Comparison of ENCODE assay signal across 21 cellular contexts in the genomic region with DNA sequence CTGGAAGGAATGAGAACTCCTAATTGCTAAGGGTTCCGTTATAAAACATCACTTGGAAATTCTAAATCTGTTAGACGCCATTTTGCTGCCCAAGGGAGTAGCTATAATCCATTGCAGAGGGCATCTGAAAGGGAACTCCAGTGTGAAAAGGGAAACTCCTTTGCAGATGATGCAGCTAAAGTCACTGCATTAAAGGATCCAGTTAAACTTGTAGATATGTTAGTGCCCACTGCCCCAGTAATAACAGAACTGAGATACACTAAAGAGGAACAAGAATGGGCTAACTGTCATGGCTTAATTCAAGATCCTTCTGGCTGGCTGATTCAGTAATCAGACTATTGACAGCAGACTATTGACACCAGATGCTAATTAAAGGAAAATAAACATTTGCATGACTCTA.
DNase-seq lines count a peak whose midpoint lies in the region; ATAC-seq and TF ChIP-seq lines count a peak whose summit lies in the region.
"Had no signal": no experiment of that assay in that cellular context is flagged by ENCODE, and none has a peak within 500 bp of the region (broad histone marks: within the 10 kb centered on the region; RNA-seq: fewer than 3 reads in every experiment).

No MANE protein-coding gene starts in this region.

- ATAC-seq in GM21786 (IDR thresholded peaks at IDR 0.05; ENCODE audit: unreplicated experiment) (peak; percentile 83), HG03460 (IDR thresholded peaks at IDR 0.05; ENCODE audit: unreplicated experiment) (peak; percentile 49), left lung (no peak)
- ATAC-seq in activated CD8-positive, alpha-beta memory T cell treated with anti-CD3 and anti-CD28 coated beads, Interleukin-2, amount 10 ng/mL, durations not matched to agents 7 days and 5 days, result no peak
- ATAC-seq: activated T-helper 17 cell treated with anti-CD3 and anti-CD28 coated beads, Interleukin-2, amount 50 U/mL, for 72 hours; K562 had no signal

- TF ChIP-seq CTCF in left lung (IDR thresholded peaks at IDR 0.05), result no peak

- no peak overlapping the region for H3K4me3 ChIP-seq in left lung
- H3K4me3 ChIP-seq: K562, SJSA1 had no signal

- H3K36me3 ChIP-seq in left lung, result no peaks in the 10 kb centered on the region
- H3K36me3 ChIP-seq: SJSA1 had no signal

- H3K4me3 Mint-ChIP-seq in activated CD8-positive, alpha-beta memory T cell treated with anti-CD3 and anti-CD28 coated beads, Interleukin-2, amount 10 ng/mL, durations not matched to agents 7 days and 5 days, result no peak overlapping the region
- H3K4me3 Mint-ChIP-seq: activated CD4-positive, alpha-beta memory T cell treated with anti-CD3 and anti-CD28 coated beads for 36 hours; activated T-helper 17 cell treated with anti-CD3 and anti-CD28 coated beads, Interleukin-2, amount 50 U/mL, for 72 hours; CD8-positive, alpha-beta memory T cell; type B pancreatic cell had no signal

- no peaks in the 10 kb centered on the region for H3K27me3 ChIP-seq in left lung
- H3K27me3 ChIP-seq: SJSA1 had no signal

- H3K4me1 ChIP-seq in left lung, result no peaks in the 10 kb centered on the region
- H3K4me1 ChIP-seq: SJSA1 had no signal

- no peak overlapping the region for H3K27ac ChIP-seq in left lung
- H3K27ac ChIP-seq: 22Rv1, SJSA1 had no signal

- no peak overlapping the region for H3K27ac Mint-ChIP-seq in activated CD8-positive, alpha-beta memory T cell treated with anti-CD3 and anti-CD28 coated beads, Interleukin-2, amount 10 ng/mL, durations not matched to agents 7 days and 5 days
- H3K27ac Mint-ChIP-seq: activated CD4-positive, alpha-beta memory T cell treated with anti-CD3 and anti-CD28 coated beads for 36 hours; activated T-helper 17 cell treated with anti-CD3 and anti-CD28 coated beads, Interleukin-2, amount 50 U/mL, for 72 hours; CD8-positive, alpha-beta memory T cell; type B pancreatic cell had no signal

- H3K9me3 ChIP-seq in left lung, result no peaks in the 10 kb centered on the region
- H3K9me3 ChIP-seq: SJSA1 had no signal

- H3K4me1 Mint-ChIP-seq in activated CD8-positive, alpha-beta memory T cell treated with anti-CD3 and anti-CD28 coated beads, Interleukin-2, amount 10 ng/mL, durations not matched to agents 7 days and 5 days, result peaks cover 5% of the 10 kb centered on the region
- H3K4me1 Mint-ChIP-seq: activated T-helper 17 cell treated with anti-CD3 and anti-CD28 coated beads, Interleukin-2, amount 50 U/mL, for 72 hours; CD8-positive, alpha-beta memory T cell had no signal

- CTCF ChIA-PET in activated CD8-positive, alpha-beta memory T cell treated with anti-CD3 and anti-CD28 coated beads, Interleukin-2, amount 10 ng/mL, durations not matched to agents 7 days and 5 days (lab: Charles Lee), result interaction anchor here (1.2 kb wide), 1 partner anchor 45 kb away, joined by 3 read pairs; no protein-coding TSS in a partner anchor

- intact Hi-C loops in left lung (cut with DNase I), result no loop called here

- H3K27me3 Mint-ChIP-seq in activated CD8-positive, alpha-beta memory T cell treated with anti-CD3 and anti-CD28 coated beads, Interleukin-2, amount 10 ng/mL, durations not matched to agents 7 days and 5 days, result peaks cover 3% of the 10 kb centered on the region
- H3K27me3 Mint-ChIP-seq: type B pancreatic cell had no signal

- DNase-seq in NCI-H2171 treated with DMSO at 0.1 percent for 48 hours (lab: John Stamatoyannopoulos, UW), result peak; percentile 6
- no peak for DNase-seq in NCI-H2171 (lab: John Stamatoyannopoulos, UW)
- no peak for DNase-seq in NCI-H446 treated with DMSO at 0.1 percent for 48 hours (lab: John Stamatoyannopoulos, UW)
- no peak for DNase-seq in activated CD8-positive, alpha-beta memory T cell treated with anti-CD3 and anti-CD28 coated beads, Interleukin-2, amount 10 ng/mL, durations not matched to agents 7 days and 5 days
- DNase-seq in left lung, result no peak
- DNase-seq in NCI-H1105 treated with DMSO at 0.1 percent for 48 hours (lab: John Stamatoyannopoulos, UW), result no peak
- DNase-seq: activated CD4-positive, alpha-beta memory T cell treated with anti-CD3 and anti-CD28 coated beads for 36 hours; amygdala; CD8-positive, alpha-beta memory T cell; glutamatergic neuron; NCI-H1417 treated with DMSO at 0.1 percent for 48 hours; NCI-H446; nucleus accumbens; stimulated activated CD4-positive, alpha-beta T cell treated with anti-CD3 and anti-CD28 coated beads, Interleukin-4, amount 100 ng/mL, for 4 hours had no signal

- H3K36me3 Mint-ChIP-seq in activated CD8-positive, alpha-beta memory T cell treated with anti-CD3 and anti-CD28 coated beads, Interleukin-2, amount 10 ng/mL, durations not matched to agents 7 days and 5 days, result no peaks in the 10 kb centered on the region
- H3K36me3 Mint-ChIP-seq: activated CD4-positive, alpha-beta memory T cell treated with anti-CD3 and anti-CD28 coated beads for 36 hours; CD8-positive, alpha-beta memory T cell; type B pancreatic cell had no signal

- H3K9me3 Mint-ChIP-seq in activated CD8-positive, alpha-beta memory T cell treated with anti-CD3 and anti-CD28 coated beads, Interleukin-2, amount 10 ng/mL, durations not matched to agents 7 days and 5 days (ENCODE audit: low read depth), result no peaks in the 10 kb centered on the region
- H3K9me3 Mint-ChIP-seq: activated CD4-positive, alpha-beta memory T cell treated with anti-CD3 and anti-CD28 coated beads for 36 hours; activated T-helper 17 cell treated with anti-CD3 and anti-CD28 coated beads, Interleukin-2, amount 50 U/mL, for 72 hours; CD8-positive, alpha-beta memory T cell; type B pancreatic cell had no signal

Comparison
In these comparisons a context has a peak if more than half of its experiments do, and no peak if none do; other contexts are left out.
1. ATAC-seq: peak in GM21786 (single experiment) and HG03460 (single experiment); none in activated CD8-positive, alpha-beta memory T cell treated with anti-CD3 and anti-CD28 coated beads, Interleukin-2, amount 10 ng/mL, durations not matched to agents 7 days and 5 days (single experiment) and left lung (single experiment).